Comparison of ENCODE assay signal across 24 cellular contexts in genomic region chr16:74745109-74745615, GRCh38. TPM values are rescaled to one million over a fixed set of nuclear protein-coding genes. Genes with fewer than 3 reads are reported as not detected.
DNase-seq lines count a peak whose midpoint lies in the region; ATAC-seq, FAIRE-seq and TF ChIP-seq lines count a peak whose summit lies in the region.
"Had no signal": no experiment of that assay in that cellular context is flagged by ENCODE, and none has a peak within 500 bp of the region (broad histone marks: within the 10 kb centered on the region; RNA-seq: fewer than 3 reads in every experiment).

No MANE protein-coding gene starts in this region.

- H3K27ac ChIP-seq in A549, result peak overlapping the region; percentile 91
- peak overlapping the region; percentile 96 for H3K27ac ChIP-seq in angular gyrus (ENCODE audit: low read depth, low read length)
- peak overlapping the region; percentile 75 for H3K27ac ChIP-seq in layer of hippocampus (ENCODE audit: low read depth, low read length)
- H3K27ac ChIP-seq: HL-60, KMS-11 had no signal

- POLR2A ChIA-PET in A549 (lab: Yijun Ruan, JAX), result no interaction called here

- H3K4me1 Mint-ChIP-seq in stimulated activated effector memory CD8-positive, alpha-beta T cell treated with anti-CD3 and anti-CD28 coated beads, Interleukin-12 subunit alpha, Interleukin-12 subunit beta, amount 100 ng/mL, for 72 hours, result peaks cover 6% of the 10 kb centered on the region

- H3K36me3 Mint-ChIP-seq in stimulated activated effector memory CD8-positive, alpha-beta T cell treated with anti-CD3 and anti-CD28 coated beads, Interleukin-12 subunit alpha, Interleukin-12 subunit beta, amount 100 ng/mL, for 72 hours, result no peaks in the 10 kb centered on the region
- H3K36me3 Mint-ChIP-seq: CD14-positive monocyte had no signal

- ATAC-seq in A549, result no peak
- ATAC-seq in stimulated activated effector memory CD8-positive, alpha-beta T cell treated with anti-CD3 and anti-CD28 coated beads, Interleukin-12 subunit alpha, Interleukin-12 subunit beta, amount 100 ng/mL, for 72 hours, result peak; percentile 17
- ATAC-seq in GM18909 (IDR thresholded peaks at IDR 0.05; ENCODE audit: poor library complexity, unreplicated experiment), result no peak
- ATAC-seq in HG03469 (IDR thresholded peaks at IDR 0.05; ENCODE audit: unreplicated experiment), result no peak
- no peak for ATAC-seq in Right ventricle myocardium inferior
- ATAC-seq: Panc1 had no signal

- DNase-seq in A549 (ENCODE audit: low read depth in 1 of 2, low spot score in 1 of 2), result no peak
- no peak for DNase-seq in stimulated activated effector memory CD8-positive, alpha-beta T cell treated with anti-CD3 and anti-CD28 coated beads, Interleukin-12 subunit alpha, Interleukin-12 subunit beta, amount 100 ng/mL, for 72 hours (ENCODE audit: low spot score in 2 of 2)
- DNase-seq in AG20443 (ENCODE audit: low spot score), result no peak
- DNase-seq in Right ventricle myocardium inferior (ENCODE audit: missing footprints), result no peak
- DNase-seq: 8988T, DMS53, GDM1, H7, NCI-H1105, NCI-H146, NCI-H2029, NCI-H226, NCI-H510A treated with DMSO at 0.1 percent for 48 hours, NCI-H748 treated with DMSO at 0.1 percent for 48 hours had no signal

- 92% methylated on average over 10 of the region's 10 CpGs for WGBS in A549 (ENCODE audit: missing lambda C conversion rate)

- H3K27me3 ChIP-seq in layer of hippocampus (ENCODE audit: control insufficient read depth, insufficient read depth, low read length), result no peaks in the 10 kb centered on the region

- no peaks in the 10 kb centered on the region for H3K9me3 Mint-ChIP-seq in stimulated activated effector memory CD8-positive, alpha-beta T cell treated with anti-CD3 and anti-CD28 coated beads, Interleukin-12 subunit alpha, Interleukin-12 subunit beta, amount 100 ng/mL, for 72 hours

- TF ChIP-seq CTCF in A549 (IDR thresholded peaks at IDR 0.05), result no peak

- TF ChIP-seq EP300 in A549 (IDR thresholded peaks at IDR 0.05), result no peak

- no peak for TF ChIP-seq POLR2A in A549 (IDR thresholded peaks at IDR 0.05; ENCODE audit: low read length)

- no peak overlapping the region for H3K27ac Mint-ChIP-seq in stimulated activated effector memory CD8-positive, alpha-beta T cell treated with anti-CD3 and anti-CD28 coated beads, Interleukin-12 subunit alpha, Interleukin-12 subunit beta, amount 100 ng/mL, for 72 hours
- H3K27ac Mint-ChIP-seq: CD14-positive monocyte had no signal

- no peak overlapping the region; the same call in 1 of the 3 replicates for H3K4me2 ChIP-seq in A549
- H3K4me2 ChIP-seq: KMS-11 had no signal

- intact Hi-C loops in Right ventricle myocardium inferior (cut with DNase I), result no loop called here

- CTCF ChIA-PET in A549 (lab: Yijun Ruan, JAX), result interaction anchor here (1.2 to 2.7 kb wide), 4 partner anchors 9 to 68 kb away, joined by 3 to 14 read pairs (median 4); partner anchors contain the start of gene FA2H

- FAIRE-seq in A549 (lab: Jason Lieb, UNC), result no peak
- FAIRE-seq: D721Med had no signal

- peaks cover 60% of the 10 kb centered on the region for H3K4me1 ChIP-seq in A549

- no peak overlapping the region for H3K4me3 ChIP-seq in A549

- H3K4me3 Mint-ChIP-seq in stimulated activated effector memory CD8-positive, alpha-beta T cell treated with anti-CD3 and anti-CD28 coated beads, Interleukin-12 subunit alpha, Interleukin-12 subunit beta, amount 100 ng/mL, for 72 hours, result no peak overlapping the region
- H3K4me3 Mint-ChIP-seq: CD14-positive monocyte had no signal

- H3K9me3 ChIP-seq in A549, result no peaks in the 10 kb centered on the region

- no peak for TF ChIP-seq RAD21 in A549 (conservative IDR thresholded peaks at IDR 0.05 in 1 of 2, IDR thresholded peaks at IDR 0.05 in 1 of 2)

TF ChIP-seq in A549, 52 proteins besides CTCF, POLR2A, EP300 and RAD21:
- no peak for TF ChIP-seq KDM1A (IDR thresholded peaks at IDR 0.05; ENCODE audit: low read depth)
- TF ChIP-seq BHLHE40 (IDR thresholded peaks at IDR 0.05; ENCODE audit: low read depth, low read length), result no peak
- TF ChIP-seq MAFK (IDR thresholded peaks at IDR 0.05; ENCODE audit: partially characterized antibody), result no peak
- no peak for TF ChIP-seq SMC3 (IDR thresholded peaks at IDR 0.05)
- TF ChIP-seq FOSL2 (IDR thresholded peaks at IDR 0.05), result no peak
- TF ChIP-seq FOSL2 (CRISPR knock-in tag; IDR thresholded peaks at IDR 0.05), result no peak
- TF ChIP-seq, protein P1, sequence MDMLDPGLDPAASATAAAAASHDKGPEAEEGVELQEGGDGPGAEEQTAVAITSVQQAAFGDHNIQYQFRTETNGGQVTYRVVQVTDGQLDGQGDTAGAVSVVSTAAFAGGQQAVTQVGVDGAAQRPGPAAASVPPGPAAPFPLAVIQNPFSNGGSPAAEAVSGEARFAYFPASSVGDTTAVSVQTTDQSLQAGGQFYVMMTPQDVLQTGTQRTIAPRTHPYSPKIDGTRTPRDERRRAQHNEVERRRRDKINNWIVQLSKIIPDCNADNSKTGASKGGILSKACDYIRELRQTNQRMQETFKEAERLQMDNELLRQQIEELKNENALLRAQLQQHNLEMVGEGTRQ (IDR thresholded peaks at IDR 0.05), result no peak
- no peak for TF ChIP-seq SREBF2 (IDR thresholded peaks at IDR 0.05)
- TF ChIP-seq ZFP36 (IDR thresholded peaks at IDR 0.05; ENCODE audit: borderline replicate concordance, partially characterized antibody), result no peak
- TF ChIP-seq CHD2 (IDR thresholded peaks at IDR 0.05; ENCODE audit: low read length, partially characterized antibody), result no peak
- TF ChIP-seq RARB (CRISPR knock-in tag; IDR thresholded peaks at IDR 0.05), result no peak
- TF ChIP-seq TP53 (CRISPR knock-in tag; IDR thresholded peaks at IDR 0.05), result no peak

RNA-seq across cellular contexts. Expression of gene FA2H, which starts 29.5 kb away (rescaled TPM):
- polyA plus RNA-seq in A549 (2011; rRNA removed) (7.1 and 11.0 TPM in 2 replicates), A549 (2017; fragmentation: RNase III; extraction: RNeasy Plus Mini Kit Qiagen cat#74134 plus additional on column Dnase treatment) (5.3 to 9.2 TPM (median 5.6 TPM) in 3 replicates)
- polyA plus RNA-seq in A549 (2012; cell fraction: cytosol; rRNA removed), result 9.9 and 14.4 TPM in 2 replicates
- 15.7 and 23.4 TPM in 2 replicates for polyA plus RNA-seq in A549 (2012; cell fraction: nucleus; rRNA removed)
- 15.0 and 20.6 TPM in 2 replicates for polyA minus RNA-seq in A549 (2011; rRNA and poly(A)+ RNA removed)
- total RNA-seq in Right ventricle myocardium inferior, result 0.32 TPM
- polyA plus RNA-seq: AG04450, CD14-positive monocyte had no signal

RNA-seq across cellular contexts. Expression of gene MLKL, which starts 44.5 kb away (rescaled TPM):
- polyA plus RNA-seq in A549 (2011; rRNA removed) (17.9 and 18.8 TPM in 2 replicates), A549 (2017; fragmentation: RNase III; extraction: RNeasy Plus Mini Kit Qiagen cat#74134 plus additional on column Dnase treatment) (12.3 to 14.3 TPM (median 12.6 TPM) in 3 replicates)
- polyA plus RNA-seq in A549 (2012; cell fraction: cytosol; rRNA removed), result 9.6 and 10.2 TPM in 2 replicates
- polyA plus RNA-seq in A549 (2012; cell fraction: nucleus; rRNA removed), result 11.6 and 14.2 TPM in 2 replicates
- polyA minus RNA-seq in A549 (2011; rRNA and poly(A)+ RNA removed), result 6.2 and 8.9 TPM in 2 replicates
- 4.3 TPM for total RNA-seq in Right ventricle myocardium inferior
